12 cellular contexts compared by ENCODE assay signal in genomic region chr18:57086163-57086562, GRCh38.
"Had no signal": no experiment of that assay in that cellular context is flagged by ENCODE, and none has a peak within 500 bp of the region (broad histone marks: within the 10 kb centered on the region; RNA-seq: fewer than 3 reads in every experiment).

No MANE protein-coding gene starts in this region.

- H3K9me3 ChIP-seq: HAP-1 had no signal

- H3K27ac ChIP-seq: GM23248, HL-60, KMS-11 had no signal

- H3K9me3 Mint-ChIP-seq: HFFc6 had no signal

- DNase-seq: GM23248, GOT3, H7, HFFc6, Karpas-422, KBM-7 had no signal

- H3K36me3 ChIP-seq: HAP-1 had no signal

- FAIRE-seq: HepG2 had no signal

- H2AFZ ChIP-seq: GM23248 had no signal

- H3K36me3 Mint-ChIP-seq: IgD-negative memory B cell had no signal

- H3K9ac ChIP-seq: GM23248, KMS-11 had no signal

- H3K4me3 ChIP-seq: GM23248, HAP-1 had no signal

- ATAC-seq: HCT116, HepG2 had no signal

- H3K27ac Mint-ChIP-seq: HFFc6, IgD-negative memory B cell had no signal

- H3K4me3 Mint-ChIP-seq: HFFc6, IgD-negative memory B cell had no signal

- H3K4me2 ChIP-seq: KMS-11 had no signal
